ENCODE assay signal across 22 cellular contexts in the genomic region with DNA sequence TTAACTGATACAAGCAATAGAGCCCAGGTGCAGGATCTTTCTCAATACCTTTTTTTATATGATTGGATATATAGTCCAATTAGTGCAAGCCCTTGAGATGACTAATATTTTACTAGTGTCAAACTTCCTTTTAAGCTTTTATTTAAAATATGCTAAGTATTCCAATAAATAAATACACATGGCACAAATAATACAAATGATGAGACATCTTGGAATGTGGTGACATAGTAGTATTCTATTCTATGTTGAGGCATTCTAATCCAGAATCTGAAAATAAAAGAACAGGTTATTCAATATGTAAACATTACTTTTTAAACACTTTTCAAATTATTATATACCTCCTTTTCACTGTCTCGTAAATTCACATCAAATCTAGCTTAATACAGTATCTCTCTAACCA.
DNase-seq lines count a peak whose midpoint lies in the region; ATAC-seq, FAIRE-seq and TF ChIP-seq lines count a peak whose summit lies in the region.
"Had no signal": no experiment of that assay in that cellular context is flagged by ENCODE, and none has a peak within 500 bp of the region (broad histone marks: within the 10 kb centered on the region; RNA-seq: fewer than 3 reads in every experiment).

No MANE protein-coding gene starts in this region.

- no peaks in the 10 kb centered on the region for H3K36me3 Mint-ChIP-seq in mesothelial cell of epicardium
- H3K36me3 Mint-ChIP-seq in activated T-cell treated with anti-CD3 and anti-CD28 coated beads, Interleukin-2, amount 50 U/mL, for 72 hours (ENCODE audit: insufficient read depth in 2 of 2) = peaks cover 0 to 6% of the 10 kb centered on the region in 2 donors
- H3K36me3 Mint-ChIP-seq: CD4-positive, CD25-positive, alpha-beta regulatory T cell; CD8-positive, alpha-beta T cell had no signal

- no peaks in the 10 kb centered on the region for H3K79me2 ChIP-seq in PC-3 (ENCODE audit: low read length)

- no peaks in the 10 kb centered on the region for H3K9me2 ChIP-seq in PC-3 (replicated peaks; ENCODE audit: low read length)

- intact Hi-C loops in PC-3 (cut with micrococcal nuclease) = no loop called here

- H3F3A ChIP-seq in PC-3 (ENCODE audit: low read length, unreplicated experiment) = no peaks in the 10 kb centered on the region

- TF ChIP-seq CTCF in A549 (IDR thresholded peaks at IDR 0.05) (no peak), PC-3 (conservative IDR thresholded peaks at IDR 0.05; ENCODE audit: low read depth, low read length) (no peak), mesothelial cell of epicardium (IDR thresholded peaks at IDR 0.05; ENCODE audit: unreplicated experiment) (no peak)

- no peak for DNase-seq in A549 (ENCODE audit: low read depth in 1 of 2, low spot score in 1 of 2)
- peak; percentile 47 for DNase-seq in PC-3
- DNase-seq in epithelial cell of prostate (ENCODE audit: low read depth, low spot score) = no peak
- DNase-seq in mesothelial cell of epicardium (ENCODE audit: low spot score in 2 of 2, unreplicated experiment in 2 of 2) = no peak
- DNase-seq in activated T-cell treated with anti-CD3 and anti-CD28 coated beads, Interleukin-2, amount 50 U/mL, for 72 hours = no peak
- DNase-seq in retina = no peak
- no peak for DNase-seq in hippocampal formation (lab: John Stamatoyannopoulos, UW)
- DNase-seq: 8988T; Caco-2; CD4-positive, CD25-positive, alpha-beta regulatory T cell; CD8-positive, alpha-beta T cell; DMS153; DND-41; GDM1; H9 had no signal

- no peaks in the 10 kb centered on the region for H3K27me3 ChIP-seq in PC-3 (ENCODE audit: low read length)
- H3K27me3 ChIP-seq: BLaER1 had no signal

- H3K9me3 ChIP-seq in A549 (no peaks in the 10 kb centered on the region), PC-3 (ENCODE audit: low read length) (no peaks in the 10 kb centered on the region)
- H3K9me3 ChIP-seq: BLaER1 had no signal

- TF ChIP-seq RAD21 in A549 (conservative IDR thresholded peaks at IDR 0.05 in 1 of 2, IDR thresholded peaks at IDR 0.05 in 1 of 2) = no peak

- peak overlapping the region; percentile 40 for H3K27ac Mint-ChIP-seq in mesothelial cell of epicardium
- H3K27ac Mint-ChIP-seq in activated T-cell treated with anti-CD3 and anti-CD28 coated beads, Interleukin-2, amount 50 U/mL, for 72 hours = no peak overlapping the region
- H3K27ac Mint-ChIP-seq: B cell; CD4-positive, CD25-positive, alpha-beta regulatory T cell; CD8-positive, alpha-beta T cell; GM23338; H9 had no signal

- H3K4me1 ChIP-seq in A549 = no peaks in the 10 kb centered on the region
- peaks cover 13% of the 10 kb centered on the region; the same call in 1 of the 2 replicates for H3K4me1 ChIP-seq in PC-3 (ENCODE audit: insufficient read depth, low read length)
- H3K4me1 ChIP-seq: BLaER1, Caco-2 had no signal

- no peak overlapping the region for H3K4me3 ChIP-seq in A549
- H3K4me3 ChIP-seq in PC-3 (ENCODE audit: low read length) = no peak overlapping the region
- H3K4me3 ChIP-seq: BLaER1, GM12878, GM23338 had no signal

- CTCF ChIA-PET in A549 (lab: Yijun Ruan, JAX) = no interaction called here
- CTCF ChIA-PET in PC-3 (lab: Charles Lee) = no interaction called here

- no peak overlapping the region for H2AFZ ChIP-seq in PC-3 (ENCODE audit: low read length)

- H3K9ac ChIP-seq in PC-3 (ENCODE audit: low read length) = no peak overlapping the region
- H3K9ac ChIP-seq: BLaER1 had no signal

- no peak for TF ChIP-seq EP300 in A549 (IDR thresholded peaks at IDR 0.05)

- peaks cover 3% of the 10 kb centered on the region for H3K4me1 Mint-ChIP-seq in mesothelial cell of epicardium
- H3K4me1 Mint-ChIP-seq in activated T-cell treated with anti-CD3 and anti-CD28 coated beads, Interleukin-2, amount 50 U/mL, for 72 hours (ENCODE audit: low read depth) = no peaks in the 10 kb centered on the region
- H3K4me1 Mint-ChIP-seq: B cell; CD4-positive, CD25-positive, alpha-beta regulatory T cell had no signal

- no peak overlapping the region for H3K4me3 Mint-ChIP-seq in mesothelial cell of epicardium
- no peak overlapping the region for H3K4me3 Mint-ChIP-seq in activated T-cell treated with anti-CD3 and anti-CD28 coated beads, Interleukin-2, amount 50 U/mL, for 72 hours
- H3K4me3 Mint-ChIP-seq: B cell; CD4-positive, CD25-positive, alpha-beta regulatory T cell; CD8-positive, alpha-beta T cell; GM23338; H9 had no signal

- peaks cover 1% of the 10 kb centered on the region for H3K27me3 Mint-ChIP-seq in mesothelial cell of epicardium (ENCODE audit: low read depth)
- H3K27me3 Mint-ChIP-seq in activated T-cell treated with anti-CD3 and anti-CD28 coated beads, Interleukin-2, amount 50 U/mL, for 72 hours (ENCODE audit: low read depth) = no peaks in the 10 kb centered on the region
- H3K27me3 Mint-ChIP-seq: B cell; CD4-positive, CD25-positive, alpha-beta regulatory T cell had no signal

- no TSS peak for BruUV-seq in PC-3 (replicated peaks; lab: Mats Ljungman, UMichigan)

- TF ChIP-seq POLR2A in A549 (IDR thresholded peaks at IDR 0.05; ENCODE audit: low read length) = no peak

- no peaks in the 10 kb centered on the region for H4K20me1 ChIP-seq in PC-3 (ENCODE audit: low read length)
- H4K20me1 ChIP-seq: BLaER1 had no signal

- no peaks in the 10 kb centered on the region for H3K36me3 ChIP-seq in PC-3 (ENCODE audit: low read depth, low read length)
- H3K36me3 ChIP-seq: BLaER1 had no signal

- H3K4me2 ChIP-seq in A549 = no peak overlapping the region
- H3K4me2 ChIP-seq in PC-3 (ENCODE audit: low read length) = no peak overlapping the region
- H3K4me2 ChIP-seq: BLaER1, GM23338 had no signal

- 67% methylated on average over 1 of the region's 1 CpG for WGBS in A549 (ENCODE audit: missing lambda C conversion rate)

- no peak for ATAC-seq in A549
- ATAC-seq in PC-3 = peak; percentile 83
- ATAC-seq in activated T-cell treated with anti-CD3 and anti-CD28 coated beads, Interleukin-2, amount 50 U/mL, for 72 hours (replicated peaks in 1 of 2) = no peak
- ATAC-seq: CD8-positive, alpha-beta T cell; GM12878; GM23338; HCT116 had no signal

- H3K9me3 Mint-ChIP-seq in mesothelial cell of epicardium = peaks cover 16% of the 10 kb centered on the region
- peaks cover 5 to 7% of the 10 kb centered on the region in 2 donors for H3K9me3 Mint-ChIP-seq in activated T-cell treated with anti-CD3 and anti-CD28 coated beads, Interleukin-2, amount 50 U/mL, for 72 hours
- H3K9me3 Mint-ChIP-seq: GM23338 had no signal

- H3K27ac ChIP-seq in A549 = no peak overlapping the region
- H3K27ac ChIP-seq in PC-3 (ENCODE audit: low read length) = no peak overlapping the region
- H3K27ac ChIP-seq in epithelial cell of prostate = peak overlapping the region; percentile 4
- H3K27ac ChIP-seq: BLaER1, C4-2B had no signal

- POLR2A ChIA-PET in A549 (lab: Yijun Ruan, JAX) = no interaction called here
- POLR2A ChIA-PET in PC-3 (lab: Charles Lee; ENCODE audit: unreplicated experiment) = no interaction called here

- peak; percentile 36 for FAIRE-seq in A549 (lab: Jason Lieb, UNC)
- FAIRE-seq: GM12878, GM19239 had no signal

TF ChIP-seq in A549, 52 proteins besides CTCF, POLR2A, EP300 and RAD21:
- no peak for TF ChIP-seq HOXB13 (CRISPR knock-in tag; IDR thresholded peaks at IDR 0.05; ENCODE audit: low read depth)
- TF ChIP-seq NR3C1 (IDR thresholded peaks at IDR 0.05) = no peak
- no peak for TF ChIP-seq SREBF2 (IDR thresholded peaks at IDR 0.05)
- TF ChIP-seq ZSCAN20 (CRISPR knock-in tag; IDR thresholded peaks at IDR 0.05) = no peak
- TF ChIP-seq GATA3 (IDR thresholded peaks at IDR 0.05; ENCODE audit: borderline replicate concordance) = no peak
- no peak for TF ChIP-seq EHMT2 (IDR thresholded peaks at IDR 0.05; ENCODE audit: low read depth)
- TF ChIP-seq RFX5 (IDR thresholded peaks at IDR 0.05) = no peak
- no peak for TF ChIP-seq HOXA7 (CRISPR knock-in tag; IDR thresholded peaks at IDR 0.05)
- no peak for TF ChIP-seq HOXB5 (CRISPR knock-in tag; IDR thresholded peaks at IDR 0.05)
